ENCODE assay signal across 2 cellular contexts in the genomic region with DNA sequence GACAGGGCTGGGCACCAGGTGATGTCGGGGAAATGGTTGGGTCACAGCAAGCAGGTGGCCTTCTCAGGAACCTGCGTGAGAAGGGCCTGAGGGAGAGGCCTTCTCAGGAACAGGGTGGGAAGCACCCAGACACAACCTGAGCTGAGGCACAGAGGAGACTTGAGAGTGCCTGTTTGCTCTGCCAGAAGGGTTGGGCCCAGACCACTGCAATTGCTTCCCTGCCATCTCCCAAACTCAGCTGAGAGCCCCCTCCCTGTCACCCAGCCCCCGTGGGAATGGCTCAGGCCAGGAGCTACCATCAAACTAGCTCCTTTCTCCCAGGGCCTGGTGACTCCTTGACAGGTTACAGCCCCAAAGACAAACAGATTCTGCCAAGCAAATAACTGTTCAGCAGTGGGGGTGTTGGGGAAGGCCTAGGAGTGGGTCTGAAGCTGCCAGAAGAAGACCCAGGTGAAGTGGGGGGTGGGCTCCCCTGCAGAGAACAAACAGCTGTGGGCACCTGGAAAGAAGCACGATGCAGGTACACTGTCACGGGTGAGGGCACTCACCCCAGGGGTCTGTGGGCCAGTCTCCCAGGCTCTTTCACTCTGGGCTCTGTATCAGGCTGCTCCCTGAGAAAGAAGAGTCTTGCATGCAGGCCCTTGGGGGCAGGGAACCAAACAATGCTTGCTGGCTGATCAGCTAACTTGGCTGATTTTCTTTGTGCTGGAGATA.
TF ChIP-seq lines count a peak whose summit lies in the region.

No MANE protein-coding gene starts in this region.

TF ChIP-seq in GM23338, 12 proteins besides CTCF, POLR2A, EP300 and RAD21:
- TF ChIP-seq, protein P1, sequence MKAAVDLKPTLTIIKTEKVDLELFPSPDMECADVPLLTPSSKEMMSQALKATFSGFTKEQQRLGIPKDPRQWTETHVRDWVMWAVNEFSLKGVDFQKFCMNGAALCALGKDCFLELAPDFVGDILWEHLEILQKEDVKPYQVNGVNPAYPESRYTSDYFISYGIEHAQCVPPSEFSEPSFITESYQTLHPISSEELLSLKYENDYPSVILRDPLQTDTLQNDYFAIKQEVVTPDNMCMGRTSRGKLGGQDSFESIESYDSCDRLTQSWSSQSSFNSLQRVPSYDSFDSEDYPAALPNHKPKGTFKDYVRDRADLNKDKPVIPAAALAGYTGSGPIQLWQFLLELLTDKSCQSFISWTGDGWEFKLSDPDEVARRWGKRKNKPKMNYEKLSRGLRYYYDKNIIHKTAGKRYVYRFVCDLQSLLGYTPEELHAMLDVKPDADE (IDR thresholded peaks at IDR 0.05): no peak
- no peak for TF ChIP-seq NANOG (IDR thresholded peaks at IDR 0.05; ENCODE audit: borderline replicate concordance)

TF ChIP-seq in H1, 55 proteins besides CTCF, POLR2A, EP300 and RAD21:
- no peak for TF ChIP-seq CHD2 (IDR thresholded peaks at IDR 0.05; ENCODE audit: low read length)
- no peak for TF ChIP-seq PHF8 (conservative IDR thresholded peaks at IDR 0.05; ENCODE audit: low read depth, low read length)
- no peak for TF ChIP-seq TBP (IDR thresholded peaks at IDR 0.05; ENCODE audit: low read depth, low read length)
- TF ChIP-seq POU5F1 (IDR thresholded peaks at IDR 0.05; ENCODE audit: low read depth, low read length): no peak
- TF ChIP-seq JUN (IDR thresholded peaks at IDR 0.05; ENCODE audit: low read depth, low read length): no peak
- TF ChIP-seq RBBP5 (IDR thresholded peaks at IDR 0.05; ENCODE audit: borderline replicate concordance, low read depth, low read length): no peak
